Comparison of ENCODE assay signal across 28 cellular contexts in the genomic region with DNA sequence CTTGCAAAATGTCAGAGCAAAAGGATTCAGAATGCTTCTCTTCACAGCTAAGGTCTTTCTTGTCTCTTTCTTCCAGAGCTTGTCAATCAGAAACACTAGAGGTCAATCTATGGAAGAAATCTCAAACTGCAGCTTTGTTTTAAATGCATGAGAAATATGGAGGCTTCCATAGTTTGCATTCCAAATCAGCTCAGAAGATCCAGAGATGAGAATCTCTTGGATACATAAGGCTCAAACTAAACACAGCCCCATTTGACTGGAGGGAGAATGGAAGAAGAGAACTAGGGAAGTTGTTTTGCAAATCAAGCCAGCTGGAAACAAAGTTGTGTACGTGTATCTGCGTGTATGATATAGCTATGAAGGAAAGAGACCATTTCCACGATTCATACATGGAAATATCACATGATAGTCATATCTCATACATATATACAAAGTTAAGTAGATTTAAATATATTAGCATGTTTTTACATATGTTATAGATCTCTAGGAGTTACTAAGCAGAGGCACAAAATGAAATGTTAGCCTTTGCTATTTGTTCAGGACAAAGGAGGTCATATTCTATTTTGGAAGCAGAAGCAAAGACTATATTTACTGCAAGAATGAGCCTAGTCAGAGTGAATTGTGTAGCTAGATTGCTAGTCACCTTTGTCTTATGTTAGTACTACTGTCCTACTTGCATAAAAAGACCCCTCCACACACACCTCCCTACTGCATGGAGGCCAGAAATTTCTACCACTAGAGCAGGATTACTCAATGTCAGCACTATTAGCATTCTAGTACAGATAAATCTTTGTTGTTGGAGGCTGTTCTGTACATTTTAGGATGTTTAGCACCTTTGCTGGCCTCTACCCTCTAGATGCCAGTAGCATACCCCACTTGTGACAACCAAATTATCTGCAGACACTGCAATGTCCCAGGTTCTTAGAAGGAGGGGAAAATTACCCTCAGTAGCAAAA.
DNase-seq lines count a peak whose midpoint lies in the region; ATAC-seq, FAIRE-seq and TF ChIP-seq lines count a peak whose summit lies in the region.
"Had no signal": no experiment of that assay in that cellular context is flagged by ENCODE, and none has a peak within 500 bp of the region (broad histone marks: within the 10 kb centered on the region; RNA-seq: fewer than 3 reads in every experiment).

No MANE protein-coding gene starts in this region.

- no peak for TF ChIP-seq CTCF in HepG2 (CRISPR knock-in tag; IDR thresholded peaks at IDR 0.05)
- TF ChIP-seq CTCF in right lobe of liver (IDR thresholded peaks at IDR 0.05) = no peak
- TF ChIP-seq CTCF in brain (conservative IDR thresholded peaks at IDR 0.05) = no peak
- TF ChIP-seq CTCF in psoas muscle (IDR thresholded peaks at IDR 0.05) = no peak
- TF ChIP-seq CTCF in adrenal gland (IDR thresholded peaks at IDR 0.05) = no peak

- no peak overlapping the region for H3K9ac ChIP-seq in HepG2 (ENCODE audit: insufficient read depth, low read depth, low read length)
- H3K9ac ChIP-seq: BLaER1 treated with 17β-estradiol and CSF1 and Interleukin-3, amounts not matched to agents 10 nM and 100 nM; GM23248 had no signal

- peak; percentile 48 for ATAC-seq in Right ventricle myocardium superior (ENCODE audit: poor library complexity)
- ATAC-seq in right cardiac atrium = no peak
- ATAC-seq in HepG2 = no peak
- no peak for ATAC-seq in right lobe of liver
- peak in 3 of 4 donors; percentile 23 to 47 (median 45) for ATAC-seq in psoas muscle
- ATAC-seq: GM12878, HCT116 had no signal

- CTCF ChIA-PET in HepG2 (lab: Yijun Ruan, JAX; ENCODE audit: low intra/inter-chr PET ratio, low total read pairs) = no interaction called here

- DNase-seq in Right ventricle myocardium superior (no peak), right cardiac atrium (no peak), HepG2 (ENCODE audit: low spot score) (no peak), right lobe of liver (no peak), psoas muscle (no peak), adrenal gland (no peak), hippocampal formation (lab: John Stamatoyannopoulos, UW) (no peak)
- DNase-seq: ACHN; AML-193; BE2C; CD4-positive, alpha-beta T cell; CD8-positive, alpha-beta memory T cell; DMS 273 treated with DMSO at 0.1 percent for 48 hours; DMS79; EL; GDM1; GM23248; H7 had no signal

- H3K27me3 Mint-ChIP-seq in brain = no peaks in the 10 kb centered on the region

- BruUV-seq in HepG2 (replicated peaks; lab: Mats Ljungman, UMichigan) = no TSS peak

- no peaks in the 10 kb centered on the region for H3K79me2 ChIP-seq in HepG2 (ENCODE audit: insufficient read depth, low read length)

- H2AFZ ChIP-seq in HepG2 (ENCODE audit: low read length) = no peak overlapping the region
- H2AFZ ChIP-seq: GM23248 had no signal

- peaks cover 0 to 6% (median 0%) of the 10 kb centered on the region in 5 experiments for H3K9me3 Mint-ChIP-seq in brain

- peak overlapping the region in 4 of 5 experiments; percentile 4 to 52 (median 31) for H3K27ac Mint-ChIP-seq in brain
- H3K27ac Mint-ChIP-seq: CD14-positive monocyte; CD4-positive, alpha-beta T cell; CD8-positive, alpha-beta memory T cell had no signal

- H3K9me3 ChIP-seq in right cardiac atrium (ENCODE audit: control insufficient read depth, low read length) (no peaks in the 10 kb centered on the region), HepG2 (ENCODE audit: low read length) (no peaks in the 10 kb centered on the region), right lobe of liver (no peaks in the 10 kb centered on the region), psoas muscle (no peaks in the 10 kb centered on the region), adrenal gland (replicated peaks in 1 of 3) (no peaks in the 10 kb centered on the region)
- H3K9me3 ChIP-seq: BE2C had no signal

- H3K27me3 ChIP-seq in right cardiac atrium (ENCODE audit: control insufficient read depth, insufficient read depth) = no peaks in the 10 kb centered on the region
- no peaks in the 10 kb centered on the region for H3K27me3 ChIP-seq in HepG2 (ENCODE audit: control insufficient read depth in 1 of 2, insufficient read depth in 2 of 2, low read length in 2 of 2)
- H3K27me3 ChIP-seq in right lobe of liver = no peaks in the 10 kb centered on the region
- no peaks in the 10 kb centered on the region for H3K27me3 ChIP-seq in psoas muscle (ENCODE audit: insufficient read depth in 3 of 3, low read length in 2 of 3)
- H3K27me3 ChIP-seq in adrenal gland = no peaks in the 10 kb centered on the region
- H3K27me3 ChIP-seq: BE2C; BLaER1 treated with 17β-estradiol and CSF1 and Interleukin-3, amounts not matched to agents 10 nM and 100 nM had no signal

- H3K36me3 Mint-ChIP-seq in brain = no peaks in the 10 kb centered on the region
- H3K36me3 Mint-ChIP-seq: CD14-positive monocyte; CD8-positive, alpha-beta memory T cell had no signal

- POLR2A ChIA-PET in HepG2 (lab: Yijun Ruan, JAX) = no interaction called here

- WGBS in right cardiac atrium = 70% methylated on average over 3 of the region's 3 CpGs
- 2% methylated on average over 3 of the region's 3 CpGs for WGBS in HepG2 (ENCODE audit: low lambda C conversion rate)
- 52% methylated on average over 3 of the region's 3 CpGs for WGBS in right lobe of liver (ENCODE audit: insufficient coverage, low coverage, low lambda C conversion rate, missing lambda C conversion rate)
- 52 to 58% (median 54%) methylated on average over 3 of the region's 3 CpGs for WGBS in psoas muscle, 3 donors
- WGBS in adrenal gland, 4 donors = 61 to 78% (median 76%) methylated on average over 3 of the region's 3 CpGs

- no peak for TF ChIP-seq EP300 in HepG2 (IDR thresholded peaks at IDR 0.05; ENCODE audit: low read depth in 2 of 2, low read length in 2 of 2)
- TF ChIP-seq EP300 in HepG2 (CRISPR knock-in tag; IDR thresholded peaks at IDR 0.05; ENCODE audit: borderline replicate concordance) = no peak

- TF ChIP-seq RAD21 in HepG2 (CRISPR knock-in tag; IDR thresholded peaks at IDR 0.05) = no peak

- H4K20me1 ChIP-seq in HepG2 (ENCODE audit: insufficient read depth, low read length) = no peaks in the 10 kb centered on the region
- H4K20me1 ChIP-seq: BLaER1 treated with 17β-estradiol and CSF1 and Interleukin-3, amounts not matched to agents 10 nM and 100 nM had no signal

- H3K36me3 ChIP-seq in HepG2 (replicated peaks in 1 of 2; ENCODE audit: control insufficient read depth in 1 of 2, insufficient read depth in 2 of 2, low read length in 2 of 2) = no peaks in the 10 kb centered on the region
- H3K36me3 ChIP-seq in right lobe of liver = no peaks in the 10 kb centered on the region
- H3K36me3 ChIP-seq in psoas muscle (ENCODE audit: insufficient read depth in 1 of 2, low read depth in 1 of 2) = no peaks in the 10 kb centered on the region
- H3K36me3 ChIP-seq in adrenal gland (replicated peaks in 1 of 2) = no peaks in the 10 kb centered on the region
- H3K36me3 ChIP-seq: BE2C; BLaER1 treated with 17β-estradiol and CSF1 and Interleukin-3, amounts not matched to agents 10 nM and 100 nM had no signal

- H3K4me1 ChIP-seq in right cardiac atrium (ENCODE audit: control insufficient read depth, insufficient read depth, low read length) (no peaks in the 10 kb centered on the region), HepG2 (ENCODE audit: insufficient read depth, low read length) (no peaks in the 10 kb centered on the region), right lobe of liver (no peaks in the 10 kb centered on the region), psoas muscle (no peaks in the 10 kb centered on the region), adrenal gland (replicated peaks in 1 of 2) (no peaks in the 10 kb centered on the region)
- H3K4me1 ChIP-seq: BE2C; BLaER1 treated with 17β-estradiol and CSF1 and Interleukin-3, amounts not matched to agents 10 nM and 100 nM had no signal

- H3K27ac ChIP-seq in right cardiac atrium (ENCODE audit: low read length) = no peak overlapping the region
- no peak overlapping the region for H3K27ac ChIP-seq in HepG2 (ENCODE audit: extremely low read length, insufficient read depth, low read length)
- H3K27ac ChIP-seq in right lobe of liver = no peak overlapping the region
- no peak overlapping the region for H3K27ac ChIP-seq in psoas muscle
- H3K27ac ChIP-seq in adrenal gland = no peak overlapping the region
- H3K27ac ChIP-seq: 22Rv1; BLaER1 treated with 17β-estradiol and CSF1 and Interleukin-3, amounts not matched to agents 10 nM and 100 nM; GM23248 had no signal

- peaks cover 60% of the 10 kb centered on the region for H3K4me1 Mint-ChIP-seq in brain
- H3K4me1 Mint-ChIP-seq: CD14-positive monocyte; CD8-positive, alpha-beta memory T cell had no signal

- H3K4me3 Mint-ChIP-seq in brain = no peak overlapping the region
- H3K4me3 Mint-ChIP-seq: CD14-positive monocyte; CD4-positive, alpha-beta T cell; CD8-positive, alpha-beta memory T cell had no signal

- intact Hi-C loops in Right ventricle myocardium superior (cut with DNase I) (no loop called here), right cardiac atrium (cut with DNase I) (no loop called here), HepG2 (cut with micrococcal nuclease; ENCODE audit: unreplicated experiment) (no loop called here), right lobe of liver (cut with DNase I) (no loop called here), psoas muscle (cut with DNase I) (no loop called here), adrenal gland (cut with DNase I) (no loop called here)

- no peak for FAIRE-seq in HepG2 (lab: Jason Lieb, UNC)
- FAIRE-seq: A204.1, D721Med, GM12878, GM19239, H1 had no signal

- H3K4me2 ChIP-seq in HepG2 (ENCODE audit: low read depth, low read length) = no peak overlapping the region
- H3K4me2 ChIP-seq: BLaER1 treated with 17β-estradiol and CSF1 and Interleukin-3, amounts not matched to agents 10 nM and 100 nM had no signal

- in situ Hi-C loops in HepG2 (cut with HindIII; ENCODE audit: extremely low pct_ligation_motif_present, low pct_unique_long_range_greater_than_20kb) = no loop called here

- H3K4me3 ChIP-seq in right cardiac atrium (ENCODE audit: low read length) (no peak overlapping the region), HepG2 (replicated peaks in 1 of 3; ENCODE audit: insufficient read depth in 1 of 3, low read depth in 2 of 3, low read length in 3 of 3) (no peak overlapping the region), right lobe of liver (no peak overlapping the region), psoas muscle (no peak overlapping the region), adrenal gland (no peak overlapping the region)
- H3K4me3 ChIP-seq: BLaER1 treated with 17β-estradiol and CSF1 and Interleukin-3, amounts not matched to agents 10 nM and 100 nM; GM12878; GM23248 had no signal

- TF ChIP-seq POLR2A in HepG2 (IDR thresholded peaks at IDR 0.05; ENCODE audit: insufficient read depth in 1 of 2, low read depth in 2 of 2, low read length in 2 of 2) (no peak), right lobe of liver (IDR thresholded peaks at IDR 0.05) (no peak), adrenal gland (IDR thresholded peaks at IDR 0.05) (no peak)

TF ChIP-seq in HepG2, 621 proteins besides CTCF, POLR2A, EP300 and RAD21 (continues in another document):
- TF ChIP-seq MAFF (IDR thresholded peaks at IDR 0.05; ENCODE audit: low read depth, low read length) (peak; percentile 76), TBP (CRISPR knock-in tag; IDR thresholded peaks at IDR 0.05) (no peak), KMT2A (CRISPR knock-in tag; IDR thresholded peaks at IDR 0.05) (no peak), NFIC (IDR thresholded peaks at IDR 0.05; ENCODE audit: low read length) (no peak)

Comparison
In these comparisons a context has a peak if more than half of its experiments do, and no peak if none do; other contexts are left out.
1. ATAC-seq: peak in Right ventricle myocardium superior (single experiment) and psoas muscle (3 of 4); none in right cardiac atrium (0 of 2), HepG2 (single experiment) and right lobe of liver (0 of 4).